Comparison of ENCODE assay signal across 18 cellular contexts in the genomic region with DNA sequence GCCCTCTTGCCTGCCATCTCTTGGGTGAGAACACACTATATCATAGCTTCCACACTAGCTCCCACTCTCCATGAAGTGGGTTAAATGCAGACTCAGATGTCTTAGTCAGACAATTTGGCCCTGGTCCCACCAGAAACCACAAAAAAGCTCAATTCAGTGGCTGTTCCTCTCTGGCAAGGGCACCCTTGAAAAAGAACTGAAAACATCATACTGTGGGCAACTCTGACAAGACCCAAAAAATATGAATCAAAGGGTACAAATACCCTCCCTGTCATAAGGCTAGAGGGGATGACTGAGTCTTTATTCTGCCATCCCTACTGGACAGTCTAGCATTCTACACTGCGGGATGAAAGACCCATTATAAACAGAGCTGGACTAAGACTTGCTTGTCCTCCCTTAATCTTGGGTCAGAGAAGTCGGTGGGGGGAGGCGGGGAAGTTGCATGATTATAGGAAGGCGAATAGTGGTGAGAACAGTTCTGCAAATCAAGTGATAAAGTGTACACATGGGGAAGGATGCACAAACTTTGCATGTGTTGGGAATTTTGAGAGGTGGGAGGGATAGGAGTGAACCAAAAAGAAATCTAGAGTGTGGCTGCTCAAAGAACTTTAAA.
DNase-seq lines count a peak whose midpoint lies in the region; FAIRE-seq and TF ChIP-seq lines count a peak whose summit lies in the region.
"Had no signal": no experiment of that assay in that cellular context is flagged by ENCODE, and none has a peak within 500 bp of the region (broad histone marks: within the 10 kb centered on the region; RNA-seq: fewer than 3 reads in every experiment).

No MANE protein-coding gene starts in this region.

- H3K36me3 ChIP-seq in H1 (ENCODE audit: control insufficient read depth in 2 of 4, insufficient read depth in 4 of 4, low read length in 3 of 4) (no peaks in the 10 kb centered on the region), mesenchymal stem cell (ENCODE audit: control insufficient read depth in 1 of 2, insufficient read depth in 2 of 2, low read depth in 1 of 2, low read length in 2 of 2) (no peaks in the 10 kb centered on the region), osteoblast (ENCODE audit: insufficient read depth, low read length) (no peaks in the 10 kb centered on the region)
- H3K36me3 ChIP-seq: BLaER1, HAP-1, vagina had no signal

- TF ChIP-seq RAD21 in H1 (IDR thresholded peaks at IDR 0.05 in 1 of 2, conservative IDR thresholded peaks at IDR 0.05 in 1 of 2; ENCODE audit: low read depth in 2 of 2, low read length in 2 of 2): no peak

- H3K9me3 Mint-ChIP-seq in activated CD4-positive, alpha-beta memory T cell treated with anti-CD3 and anti-CD28 coated beads, Interleukin-2, amount 10 ng/mL, durations not matched to agents 7 days and 5 days: no peaks in the 10 kb centered on the region
- H3K9me3 Mint-ChIP-seq: activated T-helper 1 cell treated with anti-CD3 and anti-CD28 coated beads, Interleukin-12 subunit alpha, Interleukin-12 subunit beta, Interleukin-2, Interleukin-4 antibody, amounts not matched to agents 30 ng/mL and 10 ng/mL and 1 ng/mL, durations not matched to agents 14 hours and 24 hours and 36 hours; stimulated activated effector memory CD8-positive, alpha-beta T cell treated with anti-CD3 and anti-CD28 coated beads, Interleukin-12 subunit alpha, Interleukin-12 subunit beta, amount 100 ng/mL, for 72 hours had no signal

- H4K20me1 ChIP-seq in H1 (replicated peaks in 1 of 2; ENCODE audit: control insufficient read depth in 1 of 2, insufficient read depth in 2 of 2, low read length in 2 of 2): no peaks in the 10 kb centered on the region
- no peaks in the 10 kb centered on the region for H4K20me1 ChIP-seq in osteoblast (ENCODE audit: insufficient read depth, low read length)
- H4K20me1 ChIP-seq: BLaER1 had no signal

- TF ChIP-seq POLR2A in H1 (IDR thresholded peaks at IDR 0.05; ENCODE audit: control extremely low read depth in 1 of 2, low read depth in 2 of 2, low read length in 2 of 2): no peak

- H3K27ac ChIP-seq in H1 (ENCODE audit: low read depth, low read length) (no peak overlapping the region), mesenchymal stem cell (ENCODE audit: low read length, poor library complexity, severe bottlenecking) (no peak overlapping the region), osteoblast (ENCODE audit: low read depth, low read length) (no peak overlapping the region)
- H3K27ac ChIP-seq: BLaER1, PC-9, vagina had no signal

- H2AFZ ChIP-seq in H1 (ENCODE audit: low read length) (no peak overlapping the region), mesenchymal stem cell (ENCODE audit: low read depth, low read length) (no peak overlapping the region), osteoblast (ENCODE audit: low read length) (no peak overlapping the region)
- H2AFZ ChIP-seq: PC-9 had no signal

- H2BK5ac ChIP-seq in H1 (ENCODE audit: low read depth, low read length) (no peak overlapping the region), mesenchymal stem cell (ENCODE audit: low read depth, low read length, poor library complexity, severe bottlenecking) (no peak overlapping the region)

- H3K4me2 ChIP-seq in H1 (ENCODE audit: insufficient read depth in 1 of 2, low read depth in 2 of 2, low read length in 2 of 2) (no peak overlapping the region), mesenchymal stem cell (ENCODE audit: low read length, poor library complexity, severe bottlenecking) (no peak overlapping the region), osteoblast (ENCODE audit: insufficient read depth, low read length) (no peak overlapping the region)
- H3K4me2 ChIP-seq: BLaER1, PC-9 had no signal

- H3K9ac ChIP-seq in H1 (replicated peaks in 1 of 4; ENCODE audit: extremely low read depth in 1 of 4, low read depth in 3 of 4, low read length in 3 of 4) (no peak overlapping the region), mesenchymal stem cell (ENCODE audit: low read length) (no peak overlapping the region)
- H3K9ac ChIP-seq: BLaER1 had no signal

- no peaks in the 10 kb centered on the region for H3K4me1 Mint-ChIP-seq in activated CD4-positive, alpha-beta memory T cell treated with anti-CD3 and anti-CD28 coated beads, Interleukin-2, amount 10 ng/mL, durations not matched to agents 7 days and 5 days
- H3K4me1 Mint-ChIP-seq: stimulated activated effector memory CD8-positive, alpha-beta T cell treated with anti-CD3 and anti-CD28 coated beads, Interleukin-12 subunit alpha, Interleukin-12 subunit beta, amount 100 ng/mL, for 72 hours had no signal

- H3K79me1 ChIP-seq in H1 (ENCODE audit: low read depth, low read length) (no peaks in the 10 kb centered on the region), mesenchymal stem cell (replicated peaks; ENCODE audit: low read length, poor library complexity, severe bottlenecking) (no peaks in the 10 kb centered on the region)

- peak; percentile 0 for DNase-seq in G401 (ENCODE audit: low spot score)
- DNase-seq in RPMI8226: peak; percentile 5
- no peak for DNase-seq in H1 (ENCODE audit: low read depth in 1 of 2, low spot score in 2 of 2)
- peak; percentile 1 for DNase-seq in occipital lobe (lab: John Stamatoyannopoulos, UW)
- no peak for DNase-seq in mesenchymal stem cell
- DNase-seq in activated CD4-positive, alpha-beta memory T cell treated with anti-CD3 and anti-CD28 coated beads, Interleukin-2, amount 10 ng/mL, durations not matched to agents 7 days and 5 days: no peak
- DNase-seq in osteoblast (ENCODE audit: insufficient read length, low spot score, missing footprints): no peak
- DNase-seq in NCI-H82 treated with DMSO at 0.1 percent for 48 hours (lab: John Stamatoyannopoulos, UW; ENCODE audit: unreplicated experiment): no peak
- DNase-seq: activated CD4-positive, alpha-beta T cell treated with anti-CD3 and anti-CD28 coated beads, Interleukin-2, amount 50 U/mL, for 4 hours; NCI-H1105; PC-9; stimulated activated CD4-positive, alpha-beta T cell treated with anti-CD3 and anti-CD28 coated beads, Interleukin-2, amount 100 ng/mL, for 48 hours; T-helper 2 cell had no signal

- H3K4ac ChIP-seq in H1 (replicated peaks; ENCODE audit: insufficient read length, low read depth, low read length): no peak overlapping the region
- H3K4ac ChIP-seq in mesenchymal stem cell (ENCODE audit: low read depth in 1 of 2, low read length in 2 of 2): no peak overlapping the region

- CTCF ChIA-PET in H1 (lab: Charles Lee; ENCODE audit: partially characterized antibody): interaction anchor here (0.7 kb wide), 1 partner anchor 10 kb away, joined by 5 read pairs; no protein-coding TSS in a partner anchor
- CTCF ChIA-PET in activated CD4-positive, alpha-beta memory T cell treated with anti-CD3 and anti-CD28 coated beads, Interleukin-2, amount 10 ng/mL, durations not matched to agents 7 days and 5 days (lab: Charles Lee): no interaction called here

- H2BK120ac ChIP-seq in H1 (replicated peaks; ENCODE audit: low read depth, low read length): no peak overlapping the region
- no peak overlapping the region for H2BK120ac ChIP-seq in mesenchymal stem cell (ENCODE audit: low read depth, low read length)

- no peak overlapping the region for H4K91ac ChIP-seq in H1 (replicated peaks; ENCODE audit: insufficient read length, low read length)
- H4K91ac ChIP-seq in mesenchymal stem cell (ENCODE audit: low read length): no peak overlapping the region

- no peak overlapping the region for H3K56ac ChIP-seq in H1 (replicated peaks; ENCODE audit: insufficient read length, low read depth, low read length)

- FAIRE-seq in H1 (lab: Jason Lieb, UNC): peak; percentile 24

- H2AK5ac ChIP-seq in H1 (ENCODE audit: low read depth, low read length) (no peak overlapping the region), mesenchymal stem cell (ENCODE audit: low read length, severe bottlenecking) (no peak overlapping the region)

- H4K5ac ChIP-seq in H1 (ENCODE audit: insufficient read length, low read depth, low read length): no peak overlapping the region

- H3K27me3 ChIP-seq in H1 (replicated peaks in 1 of 4; ENCODE audit: control insufficient read depth in 3 of 4, extremely low read depth in 1 of 4, insufficient read depth in 3 of 4, low read length in 3 of 4) (no peaks in the 10 kb centered on the region), mesenchymal stem cell (ENCODE audit: control insufficient read depth in 1 of 2, insufficient read depth in 1 of 2, low read length in 2 of 2) (peaks cover 0 to 6% of the 10 kb centered on the region in 2 experiments), osteoblast (ENCODE audit: insufficient read depth, low read length) (no peaks in the 10 kb centered on the region)
- H3K27me3 ChIP-seq: vagina had no signal

- H3K4me3 Mint-ChIP-seq in activated CD4-positive, alpha-beta memory T cell treated with anti-CD3 and anti-CD28 coated beads, Interleukin-2, amount 10 ng/mL, durations not matched to agents 7 days and 5 days: no peak overlapping the region
- H3K4me3 Mint-ChIP-seq: activated T-helper 1 cell treated with anti-CD3 and anti-CD28 coated beads, Interleukin-12 subunit alpha, Interleukin-12 subunit beta, Interleukin-2, Interleukin-4 antibody, amounts not matched to agents 30 ng/mL and 10 ng/mL and 1 ng/mL, durations not matched to agents 14 hours and 24 hours and 36 hours; stimulated activated effector memory CD8-positive, alpha-beta T cell treated with anti-CD3 and anti-CD28 coated beads, Interleukin-12 subunit alpha, Interleukin-12 subunit beta, amount 100 ng/mL, for 72 hours had no signal

- no peak for TF ChIP-seq EP300 in H1 (IDR thresholded peaks at IDR 0.05; ENCODE audit: borderline replicate concordance in 1 of 2, low read depth in 2 of 2, low read length in 2 of 2)

- H3K9me3 ChIP-seq in H1 (ENCODE audit: insufficient read depth in 2 of 2, low read depth in 1 of 2, low read length in 1 of 2) (peaks cover 0 to 3% of the 10 kb centered on the region in 2 experiments; a peak in 1 of 4 replicates), mesenchymal stem cell (ENCODE audit: control insufficient read depth, low read length) (no peaks in the 10 kb centered on the region), osteoblast (ENCODE audit: low read depth, low read length) (no peaks in the 10 kb centered on the region)
- H3K9me3 ChIP-seq: BLaER1, HAP-1, vagina had no signal

- no peak overlapping the region for H2BK12ac ChIP-seq in H1 (ENCODE audit: low read depth, low read length)
- no peak overlapping the region for H2BK12ac ChIP-seq in mesenchymal stem cell (ENCODE audit: low read length in 2 of 2)

- H2BK20ac ChIP-seq in H1 (ENCODE audit: low read length): no peak overlapping the region

- H3K27ac Mint-ChIP-seq in activated CD4-positive, alpha-beta memory T cell treated with anti-CD3 and anti-CD28 coated beads, Interleukin-2, amount 10 ng/mL, durations not matched to agents 7 days and 5 days: no peak overlapping the region
- H3K27ac Mint-ChIP-seq: activated T-helper 1 cell treated with anti-CD3 and anti-CD28 coated beads, Interleukin-12 subunit alpha, Interleukin-12 subunit beta, Interleukin-2, Interleukin-4 antibody, amounts not matched to agents 30 ng/mL and 10 ng/mL and 1 ng/mL, durations not matched to agents 14 hours and 24 hours and 36 hours; stimulated activated effector memory CD8-positive, alpha-beta T cell treated with anti-CD3 and anti-CD28 coated beads, Interleukin-12 subunit alpha, Interleukin-12 subunit beta, amount 100 ng/mL, for 72 hours had no signal

- H3K4me1 ChIP-seq in H1 (replicated peaks in 1 of 4; ENCODE audit: control insufficient read depth in 3 of 4, insufficient read depth in 4 of 4, low read length in 3 of 4) (no peaks in the 10 kb centered on the region), mesenchymal stem cell (ENCODE audit: control insufficient read depth, insufficient read depth, low read depth, low read length) (no peaks in the 10 kb centered on the region), osteoblast (ENCODE audit: insufficient read depth, low read length) (no peaks in the 10 kb centered on the region)
- H3K4me1 ChIP-seq: BLaER1, vagina had no signal

- no peaks in the 10 kb centered on the region for H3K36me3 Mint-ChIP-seq in activated CD4-positive, alpha-beta memory T cell treated with anti-CD3 and anti-CD28 coated beads, Interleukin-2, amount 10 ng/mL, durations not matched to agents 7 days and 5 days (ENCODE audit: low read depth)
- H3K36me3 Mint-ChIP-seq: stimulated activated effector memory CD8-positive, alpha-beta T cell treated with anti-CD3 and anti-CD28 coated beads, Interleukin-12 subunit alpha, Interleukin-12 subunit beta, amount 100 ng/mL, for 72 hours had no signal

- in situ Hi-C loops in G401 (cut with HindIII; ENCODE audit: low sequenced_read_pairs): no loop called here

- no peak for TF ChIP-seq CTCF in H1 (IDR thresholded peaks at IDR 0.05; ENCODE audit: control extremely low read depth in 1 of 3, insufficient read depth in 1 of 3, low read depth in 1 of 3, low read length in 3 of 3)
- TF ChIP-seq CTCF in osteoblast (IDR thresholded peaks at IDR 0.05; ENCODE audit: extremely low read depth, low read depth, low read length): no peak

- WGBS in H1 (ENCODE audit: extremely low coverage in 1 of 2, insufficient coverage in 1 of 2, insufficient read length in 1 of 2, insufficient replicate concordance in 2 of 2, low coverage in 1 of 2, low lambda C conversion rate in 2 of 2, missing lambda C conversion rate in 1 of 2), 2 experiments: 93% methylated on average over 4 of the region's 4 CpGs; no CpG with 5 or more reads in 1 of the 2 experiments
- 96% methylated on average over 4 of the region's 4 CpGs for WGBS in mesenchymal stem cell

- H3K4me3 ChIP-seq in H1 (ENCODE audit: extremely low read depth in 1 of 4, insufficient read depth in 2 of 4, low read depth in 3 of 4, low read length in 4 of 4) (no peak overlapping the region), mesenchymal stem cell (ENCODE audit: insufficient read depth in 1 of 2, low read depth in 1 of 2, low read length in 2 of 2) (no peak overlapping the region), osteoblast (ENCODE audit: insufficient read depth, low read length) (no peak overlapping the region)
- H3K4me3 ChIP-seq: BLaER1, HAP-1, PC-9, vagina had no signal

- no peaks in the 10 kb centered on the region for H3K23me2 ChIP-seq in H1 (ENCODE audit: low read depth, low read length)

- POLR2A ChIA-PET in H1 (lab: Charles Lee; ENCODE audit: partially characterized antibody): interaction anchor here (1.0 kb wide), 1 partner anchor 10 kb away, joined by 3 read pairs; no protein-coding TSS in a partner anchor
- POLR2A ChIA-PET in activated CD4-positive, alpha-beta memory T cell treated with anti-CD3 and anti-CD28 coated beads, Interleukin-2, amount 10 ng/mL, durations not matched to agents 7 days and 5 days (lab: Charles Lee): no interaction called here

- H2BK15ac ChIP-seq in H1 (ENCODE audit: low read length) (no peak overlapping the region), mesenchymal stem cell (ENCODE audit: low read depth, poor library complexity, severe bottlenecking) (no peak overlapping the region)

- H4K8ac ChIP-seq in H1 (ENCODE audit: extremely low read depth, insufficient read depth, low read length): no peak overlapping the region
- H4K8ac ChIP-seq in mesenchymal stem cell (ENCODE audit: low read length): no peak overlapping the region

- H3K14ac ChIP-seq in H1 (ENCODE audit: insufficient read length) (no peak overlapping the region), mesenchymal stem cell (ENCODE audit: low read length in 2 of 2) (no peak overlapping the region)

- no peak overlapping the region for H3K23ac ChIP-seq in H1 (ENCODE audit: insufficient read length)
- H3K23ac ChIP-seq in mesenchymal stem cell (ENCODE audit: low read length in 2 of 2): no peak overlapping the region

- H3K18ac ChIP-seq in H1 (ENCODE audit: extremely low read depth, low read length) (no peak overlapping the region), mesenchymal stem cell (ENCODE audit: low read depth in 1 of 2, low read length in 2 of 2) (no peak overlapping the region)

- H3K79me2 ChIP-seq in H1 (ENCODE audit: control insufficient read depth in 1 of 2, insufficient read depth in 2 of 2, low read length in 2 of 2) (no peaks in the 10 kb centered on the region), osteoblast (ENCODE audit: insufficient read depth, low read length) (no peaks in the 10 kb centered on the region)

- H3K27me3 Mint-ChIP-seq in activated CD4-positive, alpha-beta memory T cell treated with anti-CD3 and anti-CD28 coated beads, Interleukin-2, amount 10 ng/mL, durations not matched to agents 7 days and 5 days: peaks cover 3% of the 10 kb centered on the region

Comparison
In these comparisons a context has a peak if more than half of its experiments do, and no peak if none do; other contexts are left out.
1. DNase-seq: peak in G401 (single experiment), RPMI8226 (single experiment) and occipital lobe (single experiment); none in H1 (0 of 2), mesenchymal stem cell (single experiment), activated CD4-positive, alpha-beta memory T cell treated with anti-CD3 and anti-CD28 coated beads, Interleukin-2, amount 10 ng/mL, durations not matched to agents 7 days and 5 days (single experiment), osteoblast (single experiment) and NCI-H82 treated with DMSO at 0.1 percent for 48 hours (single experiment).